ENCODE assay signal across 27 cellular contexts in the genomic region with DNA sequence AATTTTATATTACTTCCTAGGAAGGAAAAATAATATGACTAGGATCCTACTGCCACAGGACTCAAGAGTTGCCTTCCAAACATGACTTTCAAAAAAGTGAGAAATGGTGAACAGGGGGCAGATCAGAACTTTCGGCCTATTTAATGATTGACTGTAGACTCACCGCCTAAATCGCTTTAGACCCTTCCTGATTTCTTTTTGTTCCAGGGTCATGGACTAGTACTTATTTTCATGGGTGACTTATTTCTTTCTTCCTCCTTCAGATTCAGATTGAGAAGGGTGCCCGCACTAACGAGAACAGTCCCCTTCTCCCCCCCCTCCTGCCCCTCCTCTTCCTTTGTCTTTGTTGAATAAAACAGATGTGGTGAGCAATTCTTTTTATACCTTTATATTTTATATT. TPM values are rescaled to one million over a fixed set of nuclear protein-coding genes. Genes with fewer than 3 reads are reported as not detected.
"Had no signal": no experiment of that assay in that cellular context is flagged by ENCODE, and none has a peak within 500 bp of the region (broad histone marks: within the 10 kb centered on the region; RNA-seq: fewer than 3 reads in every experiment).

No MANE protein-coding gene starts in this region.

- H3K9me3 ChIP-seq: ascending aorta, MG63, SJCRH30 had no signal

- H3K4me3 ChIP-seq: ascending aorta, cardiac muscle cell, MG63, SJCRH30, SK-N-MC had no signal

- DNase-seq: activated CD4-positive, alpha-beta T cell treated with anti-CD3 and anti-CD28 coated beads, Interleukin-2, amount 10 ng/mL, durations not matched to agents 24 days and 14 days; activated CD4-positive, alpha-beta T cell treated with anti-CD3 and anti-CD28 coated beads, Interleukin-2, amount 50 U/mL, for 4 hours; activated CD8-positive, alpha-beta T cell treated with anti-CD3 and anti-CD28 coated beads for 36 hours; activated gamma-delta T cell; activated naive CD4-positive, alpha-beta T cell treated with Interleukin-2 at 50 U/mL for 16 hours; activated naive CD8-positive, alpha-beta T cell treated with anti-CD3 and anti-CD28 coated beads, Interleukin-2, amount 10 ng/mL, durations not matched to agents 7 days and 5 days; activated T-cell treated with anti-CD3 and anti-CD28 coated beads, Interleukin-2, amount 50 U/mL, for 24 hours; amygdala; Kasumi-1; KBM-7; MG63; MV-4-11; NCI-H1092; NCI-H1436 treated with DMSO at 0.1 percent for 48 hours; NCI-H1694 treated with DMSO at 0.1 percent for 48 hours; NCI-H2029; NCI-H345; NCI-H524 treated with DMSO at 0.1 percent for 48 hours; NCI-H748 treated with DMSO at 0.1 percent for 48 hours; NK-92 treated with Interleukin-12 subunit alpha and Interleukin-12 subunit beta, amount 100 ng/mL, for 24 hours; SHP77; SJCRH30; T1000 had no signal

- H3K27me3 ChIP-seq: ascending aorta, cardiac muscle cell, MG63, SJCRH30 had no signal

- H3K27ac ChIP-seq: ascending aorta, cardiac muscle cell, SJCRH30, SK-N-MC had no signal

- H3K36me3 ChIP-seq: ascending aorta, cardiac muscle cell, MG63, SJCRH30 had no signal

- H3K4me1 ChIP-seq: ascending aorta had no signal

- ATAC-seq: activated CD8-positive, alpha-beta T cell treated with anti-CD3 and anti-CD28 coated beads for 36 hours had no signal

RNA-seq across cellular contexts. Expression of gene HSD17B13, which starts 54.3 kb away (rescaled TPM):
- total RNA-seq: ascending aorta, OCI-LY7, SJCRH30 had no signal
